In genomic region chr6:37049990-37050853, GRCh38 we compare ENCODE assay signal across 1 cellular context.
TF ChIP-seq lines count a peak whose summit lies in the region.

No MANE protein-coding gene starts in this region.

TF ChIP-seq in K562, 482 proteins besides CTCF, POLR2A, EP300 and RAD21 (continued from another document):
- TF ChIP-seq CREB3L1 (IDR thresholded peaks at IDR 0.05; ENCODE audit: borderline replicate concordance, low read depth) (peak; percentile 65; the same call in 1 of the 2 replicates), ZNF263 (CRISPR knock-in tag; IDR thresholded peaks at IDR 0.05; ENCODE audit: borderline replicate concordance) (peak; percentile 32; the same call in 1 of the 2 replicates), KDM4B (IDR thresholded peaks at IDR 0.05; ENCODE audit: borderline replicate concordance in 2 of 2, low read depth in 1 of 2) (0 out of 4 replicates have a peak, but pooled peaks of 1 of the 2 experiments have one; percentile 67), ADNP (tag; IDR thresholded peaks at IDR 0.05) (no peak), DMBX1 (CRISPR knock-in tag; IDR thresholded peaks at IDR 0.05; ENCODE audit: borderline replicate concordance) (peak; percentile 88), MCM5 (IDR thresholded peaks at IDR 0.05; ENCODE audit: low read depth) (no peak), FOXK1 (CRISPR knock-in tag; IDR thresholded peaks at IDR 0.05; ENCODE audit: borderline replicate concordance) (no peak), ZNF407 (IDR thresholded peaks at IDR 0.05; ENCODE audit: low read depth) (no peak), PHB2 (IDR thresholded peaks at IDR 0.05; ENCODE audit: low read depth) (no peak), BCL6 (CRISPR knock-in tag; IDR thresholded peaks at IDR 0.05) (no peak), SNAPC5 (CRISPR knock-in tag; IDR thresholded peaks at IDR 0.05) (no peak), GATA2 (CRISPR knock-in tag; IDR thresholded peaks at IDR 0.05) (peak; percentile 47), ETS2 (tag; IDR thresholded peaks at IDR 0.05; ENCODE audit: borderline replicate concordance, poor library complexity, severe bottlenecking) (no peak), RBBP5 (IDR thresholded peaks at IDR 0.05; ENCODE audit: borderline replicate concordance, insufficient read depth, low read length, poor library complexity, severe bottlenecking) (peak; percentile 77), CC2D1A (IDR thresholded peaks at IDR 0.05) (peak; percentile 75; the same call in 1 of the 2 replicates), MEF2A (IDR thresholded peaks at IDR 0.05; ENCODE audit: control insufficient read depth, low read depth, low read length) (no peak), TBP (optimal IDR thresholded peaks at IDR 0.05; ENCODE audit: low read depth, low read length) (peak; percentile 47), ZNF24 (IDR thresholded peaks at IDR 0.05) (no peak), RBM15 (IDR thresholded peaks at IDR 0.05; ENCODE audit: insufficient read depth, low read length) (no peak), RBM25 (IDR thresholded peaks at IDR 0.05; ENCODE audit: low read depth, low read length, severe bottlenecking) (no peak), ZNF41 (CRISPR knock-in tag; conservative IDR thresholded peaks at IDR 0.05) (no peak; the same call in 1 of the 2 replicates), STAT5B (CRISPR knock-in tag; IDR thresholded peaks at IDR 0.05) (no peak), NBN (IDR thresholded peaks at IDR 0.05; ENCODE audit: low read depth) (peak; percentile 76; the same call in 1 of the 2 replicates), STAT5A (IDR thresholded peaks at IDR 0.05; ENCODE audit: borderline replicate concordance, low read length) (peak; percentile 85), ZNF740 (CRISPR knock-in tag; IDR thresholded peaks at IDR 0.05) (no peak), ZNF740 (tag; IDR thresholded peaks at IDR 0.05) (no peak; a peak in 1 of 4 replicates), E2F1 (CRISPR knock-in tag; IDR thresholded peaks at IDR 0.05) (peak; percentile 51; the same call in 1 of the 2 replicates), L3MBTL2 (IDR thresholded peaks at IDR 0.05) (peak; percentile 92), SNRNP70 (optimal IDR thresholded peaks at IDR 0.05; ENCODE audit: low read depth, low read length) (no peak), MTA2 (IDR thresholded peaks at IDR 0.05; ENCODE audit: low read depth) (no peak), RBFOX2 (IDR thresholded peaks at IDR 0.05; ENCODE audit: low read depth, low read length) (peak; percentile 80), SMARCC2 (IDR thresholded peaks at IDR 0.05; ENCODE audit: low read depth) (no peak; the same call in 1 of the 2 replicates), TOE1 (IDR thresholded peaks at IDR 0.05; ENCODE audit: borderline replicate concordance) (peak; percentile 64; the same call in 1 of the 2 replicates), TOE1 (CRISPR knock-in tag; IDR thresholded peaks at IDR 0.05; ENCODE audit: borderline replicate concordance, low read depth) (no peak), BDP1 (IDR thresholded peaks at IDR 0.05; ENCODE audit: insufficient read depth, insufficient read length) (no peak), MYNN (IDR thresholded peaks at IDR 0.05) (peak; percentile 80), MYNN (CRISPR knock-in tag; IDR thresholded peaks at IDR 0.05) (no peak), ILK (tag; IDR thresholded peaks at IDR 0.05; ENCODE audit: borderline replicate concordance, low read depth) (no peak), NFYB (IDR thresholded peaks at IDR 0.05; ENCODE audit: extremely low read depth, insufficient read length) (no peak), ZNF398 (CRISPR knock-in tag; IDR thresholded peaks at IDR 0.05) (no peak), NCOA4 (IDR thresholded peaks at IDR 0.05; ENCODE audit: partially characterized antibody) (no peak), ZNF551 (CRISPR knock-in tag; IDR thresholded peaks at IDR 0.05) (no peak), SAP30 (IDR thresholded peaks at IDR 0.05; ENCODE audit: borderline replicate concordance, insufficient read depth, low read depth, low read length, poor library complexity, severe bottlenecking) (peak; percentile 27)
